Comparison of ENCODE assay signal across 28 cellular contexts in the genomic region with DNA sequence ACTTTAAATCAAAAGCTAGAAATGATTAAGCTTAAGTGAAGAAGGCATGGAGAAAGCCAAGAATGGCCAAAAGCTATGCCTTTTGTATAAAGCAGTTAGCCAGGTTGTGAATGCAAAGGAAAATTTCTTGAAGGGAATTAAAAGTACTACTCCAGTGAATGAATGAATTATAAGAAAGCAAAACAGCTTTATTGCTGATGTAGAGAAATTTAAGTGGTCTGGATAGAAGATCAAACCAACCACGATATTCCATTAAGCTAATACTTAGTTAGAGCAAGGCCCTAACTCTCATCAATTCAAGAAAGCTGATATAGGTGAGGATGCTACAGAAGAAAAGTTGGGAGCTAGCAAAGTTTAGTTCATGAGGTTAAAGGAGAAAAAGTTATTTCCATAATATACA.
"Had no signal": no experiment of that assay in that cellular context is flagged by ENCODE, and none has a peak within 500 bp of the region (broad histone marks: within the 10 kb centered on the region; RNA-seq: fewer than 3 reads in every experiment).

No MANE protein-coding gene starts in this region.

- ATAC-seq: natural killer cell; psoas muscle; right cardiac atrium; sciatic nerve; stimulated activated memory B cell treated with anti-CD40 and anti-IgM and Interleukin-4, amounts not matched to agents 10 μg/mL and 1 μg/mL and 100 μg/mL, for 72 hours; stimulated activated naive CD8-positive, alpha-beta T cell treated with anti-CD3 and anti-CD28 coated beads, Interleukin-15, amount 100 ng/mL, for 72 hours; stimulated activated naive CD8-positive, alpha-beta T cell treated with anti-CD3 and anti-CD28 coated beads, Interleukin-15, Interleukin-2, amounts not matched to agents 100 U/mL and 50 U/mL, for 24 hours; upper lobe of right lung had no signal

- H3K27me3 ChIP-seq: neural progenitor cell, ovary, spleen, suprapubic skin, testis, tibial artery, transverse colon, upper lobe of right lung, uterus had no signal

- H3K9ac ChIP-seq: neural progenitor cell, parathyroid adenoma had no signal

- H3K4me3 ChIP-seq: neural progenitor cell, ovary, psoas muscle, skin epidermis, smooth muscle cell, spleen, suprapubic skin, testis, tibial artery, transverse colon, upper lobe of right lung, uterus had no signal

- H3K36me3 ChIP-seq: neural progenitor cell, ovary, spleen, suprapubic skin, tibial artery, transverse colon, upper lobe of right lung, uterus had no signal

- DNase-seq: natural killer cell; occipital lobe; ovary; posterior cingulate gyrus; psoas muscle; right cardiac atrium; spleen; stimulated activated CD4-positive, alpha-beta T cell treated with anti-CD3 and anti-CD28 coated beads, Interleukin-12 subunit alpha, Interleukin-12 subunit beta, amount 100 ng/mL, for 4 hours; stimulated activated CD4-positive, alpha-beta T cell treated with anti-CD3 and anti-CD28 coated beads, Interleukin-1b, Interleukin-23, amount 100 ng/mL, for 48 hours; stimulated activated CD4-positive, alpha-beta T cell treated with anti-CD3 and anti-CD28 coated beads, Interleukin-4, amount 100 ng/mL, for 1 hour; stimulated activated CD4-positive, alpha-beta T cell treated with anti-CD3 and anti-CD28 coated beads, Interleukin-4, amount 100 ng/mL, for 4 hours; stimulated activated CD8-positive, alpha-beta memory T cell treated with anti-CD3 and anti-CD28 coated beads, Interleukin-4, amount 100 ng/mL, for 48 hours; stimulated activated naive CD4-positive, alpha-beta T cell; stimulated activated naive CD8-positive, alpha-beta T cell treated with anti-CD3 and anti-CD28 coated beads, Interleukin-15, amount 100 ng/mL, for 72 hours; stimulated activated naive CD8-positive, alpha-beta T cell treated with anti-CD3 and anti-CD28 coated beads, Interleukin-15, Interleukin-2, amounts not matched to agents 100 U/mL and 50 U/mL, for 24 hours; substantia nigra; testis; tibial artery; transverse colon; upper lobe of right lung; uterus had no signal

- H3K79me2 ChIP-seq: parathyroid adenoma had no signal

- H2AFZ ChIP-seq: neural progenitor cell, parathyroid adenoma had no signal

- H3K4me1 ChIP-seq: neural progenitor cell, parathyroid adenoma, psoas muscle, spleen, suprapubic skin, testis, tibial artery, transverse colon, upper lobe of right lung, uterus had no signal

- H3K4me2 ChIP-seq: neural progenitor cell, smooth muscle cell had no signal

- H3K27ac ChIP-seq: neural progenitor cell, ovary, parathyroid adenoma, psoas muscle, skin epidermis, spleen, suprapubic skin, testis, tibial artery, transverse colon, upper lobe of right lung, uterus had no signal

- H3K9me3 ChIP-seq: ovary, psoas muscle, spleen, suprapubic skin, testis, tibial artery, transverse colon, upper lobe of right lung, uterus had no signal
